ENCODE assay signal across 8 cellular contexts in the genomic region with DNA sequence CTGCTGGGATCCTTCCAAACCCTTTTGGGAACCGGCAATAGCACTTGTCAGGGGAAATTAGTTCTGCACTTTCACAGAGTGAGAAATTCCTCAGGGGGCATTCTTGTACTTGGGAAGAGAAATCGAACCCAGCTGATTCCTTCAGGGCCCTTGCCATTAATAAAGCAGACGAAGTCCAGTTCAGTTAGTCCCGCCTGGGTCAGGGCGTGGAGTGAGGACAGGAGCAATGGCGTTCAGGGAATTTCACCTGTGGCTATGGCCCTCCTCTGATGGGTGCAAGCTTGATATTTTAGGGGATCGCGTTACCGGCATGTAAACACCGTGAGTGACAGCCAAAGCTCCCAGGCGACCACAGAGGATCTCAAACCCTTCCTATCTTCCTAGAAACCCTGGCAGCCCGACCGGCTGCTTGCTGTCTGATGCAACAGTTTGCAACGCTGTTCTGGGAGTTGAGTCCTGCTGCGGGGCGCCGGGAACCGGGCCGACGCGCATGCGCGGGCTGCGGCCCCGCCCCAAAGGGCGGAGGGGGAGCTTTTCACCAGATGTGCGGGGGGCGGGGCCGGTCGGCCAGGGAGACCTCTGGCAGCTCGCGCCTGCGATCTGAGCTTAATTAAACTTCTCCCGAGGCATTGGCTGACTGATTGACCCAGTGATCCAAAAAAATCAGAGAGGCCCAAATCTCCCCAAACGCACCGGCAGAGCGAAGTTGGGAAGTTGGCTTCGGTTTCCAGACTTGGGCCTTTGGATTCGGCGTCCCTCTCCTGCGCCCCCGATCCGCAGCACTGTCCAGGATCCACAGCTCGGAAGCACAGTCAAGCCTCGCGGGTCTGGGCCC. TPM values are rescaled to one million over a fixed set of nuclear protein-coding genes. Genes with fewer than 3 reads are reported as not detected.
DNase-seq lines count a peak whose midpoint lies in the region; ATAC-seq and TF ChIP-seq lines count a peak whose summit lies in the region.

No MANE protein-coding gene starts in this region.

- no peaks in the 10 kb centered on the region for H3K36me3 Mint-ChIP-seq in activated B cell treated with CpG ODN at 0.5 μM for 24 hours (ENCODE audit: low read depth)

- H3K79me2 ChIP-seq in smooth muscle cell (ENCODE audit: low read depth) = no peaks in the 10 kb centered on the region

- H3K4me2 ChIP-seq in smooth muscle cell = peak overlapping the region; percentile 90

- peaks cover 27% of the 10 kb centered on the region for H3K27me3 Mint-ChIP-seq in activated B cell treated with CpG ODN at 0.5 μM for 24 hours

- peak overlapping the region; percentile 90 for H2AFZ ChIP-seq in smooth muscle cell (ENCODE audit: low read depth)

- H3K4me3 ChIP-seq in cardiac fibroblast (replicated peaks in 1 of 2; ENCODE audit: low read depth in 2 of 2, low read length in 2 of 2) (peak overlapping the region; percentile 35 to 52), smooth muscle cell (peak overlapping the region; percentile 50)

- CTCF ChIA-PET in activated B cell treated with CpG ODN at 0.5 μM for 24 hours (lab: Charles Lee) = interaction anchor here (0.6 to 6.4 kb wide), 4 partner anchors 67 to 279 kb away, joined by 3 to 119 read pairs (median 6); no protein-coding TSS in a partner anchor

- TF ChIP-seq CTCF in activated B cell treated with CpG ODN at 0.5 μM for 24 hours (IDR thresholded peaks at IDR 0.05) = no peak
- peak; percentile 2 for TF ChIP-seq CTCF in cardiac fibroblast (IDR thresholded peaks at IDR 0.05; ENCODE audit: low read depth, low read length)
- TF ChIP-seq CTCF in smooth muscle cell (IDR thresholded peaks at IDR 0.05; ENCODE audit: borderline replicate concordance, insufficient read depth, poor library complexity, severe bottlenecking) = no peak

- under 1% methylated on average over 46 of the region's 46 CpGs for WGBS in smooth muscle cell (ENCODE audit: low lambda C conversion rate)

- POLR2A ChIA-PET in activated B cell treated with CpG ODN at 0.5 μM for 24 hours (lab: Charles Lee) = interaction anchor here (0.6 to 1.2 kb wide), 6 partner anchors 54 to 971 kb away, joined by 3 to 6 read pairs (median 4); partner anchors contain the start of gene PHF21A

- no peaks in the 10 kb centered on the region for H3K27me3 ChIP-seq in smooth muscle cell (ENCODE audit: low read depth)

- H3K9me3 ChIP-seq in smooth muscle cell (replicated peaks; ENCODE audit: low read depth) = no peaks in the 10 kb centered on the region

- DNase-seq in ACHN (peak; percentile 92), NCI-H2196 treated with DMSO at 0.1 percent for 48 hours (lab: John Stamatoyannopoulos, UW; ENCODE audit: unreplicated experiment) (peak; percentile 71), activated B cell treated with CpG ODN at 0.5 μM for 24 hours (peak; percentile 89), cardiac fibroblast (ENCODE audit: low read depth in 2 of 2) (peak; percentile 96 to 98), inferior parietal cortex (ENCODE audit: extremely low spot score) (peak; percentile 86), smooth muscle cell (lab: John Stamatoyannopoulos, UW; ENCODE audit: unreplicated experiment) (peak; percentile 88)

- in situ Hi-C loops in ACHN (cut with HindIII; ENCODE audit: low pct_ligation_motif_present, low pct_unique_long_range_greater_than_20kb, low sequenced_read_pairs) = no loop called here

- peak overlapping the region; percentile 86 for H3K4me3 Mint-ChIP-seq in activated B cell treated with CpG ODN at 0.5 μM for 24 hours

- peak overlapping the region; percentile 94 for H3K9ac ChIP-seq in smooth muscle cell (ENCODE audit: low read depth)

- peak overlapping the region; percentile 92 for H3K27ac ChIP-seq in smooth muscle cell (ENCODE audit: low read depth)

- intact Hi-C loops in activated B cell treated with CpG ODN at 0.5 μM for 24 hours (cut with micrococcal nuclease) = loop anchor here (1.0 kb wide), 1 partner anchor 124 kb away; no protein-coding TSS in a partner anchor

- no peaks in the 10 kb centered on the region for H3K9me3 Mint-ChIP-seq in activated B cell treated with CpG ODN at 0.5 μM for 24 hours

- peaks cover 28% of the 10 kb centered on the region for H3F3A ChIP-seq in smooth muscle cell (ENCODE audit: low read depth)

- ATAC-seq in GM18868 (IDR thresholded peaks at IDR 0.05; ENCODE audit: unreplicated experiment) = peak; percentile 69
- peak; percentile 59 for ATAC-seq in HG03159 (IDR thresholded peaks at IDR 0.05; ENCODE audit: unreplicated experiment)
- peak; percentile 85 for ATAC-seq in activated B cell treated with CpG ODN at 0.5 μM for 24 hours (ENCODE audit: low read depth)

- H3K27ac Mint-ChIP-seq in activated B cell treated with CpG ODN at 0.5 μM for 24 hours = peak overlapping the region; percentile 56

- H3K4me1 Mint-ChIP-seq in activated B cell treated with CpG ODN at 0.5 μM for 24 hours = peaks cover 21% of the 10 kb centered on the region

- H3K36me3 ChIP-seq in smooth muscle cell (ENCODE audit: low read depth) = no peaks in the 10 kb centered on the region

- H3K4me1 ChIP-seq in smooth muscle cell (ENCODE audit: low read depth) = peaks cover 36% of the 10 kb centered on the region

- no peaks in the 10 kb centered on the region for H4K20me1 ChIP-seq in smooth muscle cell (ENCODE audit: low read depth)

RNA-seq across cellular contexts. Expression of gene CREB3L1, which starts 34.3 kb away (rescaled TPM):
- not detected in 2 replicates for total RNA-seq in activated B cell treated with CpG ODN at 0.5 μM for 24 hours
- 49.1 and 63.3 TPM in 2 replicates for total RNA-seq in smooth muscle cell
- 385 and 437 TPM in 2 replicates for polyA plus RNA-seq in smooth muscle cell

Comparison
In these comparisons a context has a peak if more than half of its experiments do, and no peak if none do; other contexts are left out.
1. Peak in every context shown above with its lines: DNase-seq, ATAC-seq, H3K4me3 ChIP-seq and H3K27ac ChIP-seq.
2. RNA of gene CREB3L1, which starts 34.3 kb away (total RNA-seq): 49.1 to 63.3 TPM in smooth muscle cell; not detected in activated B cell treated with CpG ODN at 0.5 μM for 24 hours; every median in the first group is over 10 times any median in the second.